In the genomic region with DNA sequence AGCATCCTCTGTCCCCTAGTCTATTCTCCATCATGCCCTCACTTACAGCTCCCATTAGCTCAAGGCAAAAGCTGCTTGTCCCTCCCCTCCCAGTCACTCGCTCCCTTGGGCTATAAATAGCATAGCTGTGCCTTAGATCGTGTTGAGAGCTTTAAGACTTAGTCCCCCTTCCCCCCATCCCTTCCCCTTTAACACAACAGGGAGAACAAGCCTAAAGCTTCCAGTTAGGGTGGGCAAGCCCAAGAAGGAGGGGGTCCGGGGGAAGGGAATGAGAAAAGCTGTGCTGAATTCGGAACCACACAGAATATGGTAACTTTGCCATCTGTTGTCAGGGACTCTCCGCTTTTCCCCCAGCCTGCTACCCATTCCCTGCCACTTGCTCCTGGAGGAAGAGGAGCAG, we compare ENCODE assay signal across 1 cellular context.
A peak's percentile ranks its signal among the peaks of the same experiment; 100 is the strongest.
TF ChIP-seq lines count a peak whose summit lies in the region.

No MANE protein-coding gene starts in this region.

TF ChIP-seq in HepG2, 621 proteins besides CTCF, POLR2A, EP300 and RAD21:
- TF ChIP-seq PCBP2 (optimal IDR thresholded peaks at IDR 0.05; ENCODE audit: low read depth, low read length, poor library complexity, severe bottlenecking): peak; percentile 77
- TF ChIP-seq, protein P1, sequence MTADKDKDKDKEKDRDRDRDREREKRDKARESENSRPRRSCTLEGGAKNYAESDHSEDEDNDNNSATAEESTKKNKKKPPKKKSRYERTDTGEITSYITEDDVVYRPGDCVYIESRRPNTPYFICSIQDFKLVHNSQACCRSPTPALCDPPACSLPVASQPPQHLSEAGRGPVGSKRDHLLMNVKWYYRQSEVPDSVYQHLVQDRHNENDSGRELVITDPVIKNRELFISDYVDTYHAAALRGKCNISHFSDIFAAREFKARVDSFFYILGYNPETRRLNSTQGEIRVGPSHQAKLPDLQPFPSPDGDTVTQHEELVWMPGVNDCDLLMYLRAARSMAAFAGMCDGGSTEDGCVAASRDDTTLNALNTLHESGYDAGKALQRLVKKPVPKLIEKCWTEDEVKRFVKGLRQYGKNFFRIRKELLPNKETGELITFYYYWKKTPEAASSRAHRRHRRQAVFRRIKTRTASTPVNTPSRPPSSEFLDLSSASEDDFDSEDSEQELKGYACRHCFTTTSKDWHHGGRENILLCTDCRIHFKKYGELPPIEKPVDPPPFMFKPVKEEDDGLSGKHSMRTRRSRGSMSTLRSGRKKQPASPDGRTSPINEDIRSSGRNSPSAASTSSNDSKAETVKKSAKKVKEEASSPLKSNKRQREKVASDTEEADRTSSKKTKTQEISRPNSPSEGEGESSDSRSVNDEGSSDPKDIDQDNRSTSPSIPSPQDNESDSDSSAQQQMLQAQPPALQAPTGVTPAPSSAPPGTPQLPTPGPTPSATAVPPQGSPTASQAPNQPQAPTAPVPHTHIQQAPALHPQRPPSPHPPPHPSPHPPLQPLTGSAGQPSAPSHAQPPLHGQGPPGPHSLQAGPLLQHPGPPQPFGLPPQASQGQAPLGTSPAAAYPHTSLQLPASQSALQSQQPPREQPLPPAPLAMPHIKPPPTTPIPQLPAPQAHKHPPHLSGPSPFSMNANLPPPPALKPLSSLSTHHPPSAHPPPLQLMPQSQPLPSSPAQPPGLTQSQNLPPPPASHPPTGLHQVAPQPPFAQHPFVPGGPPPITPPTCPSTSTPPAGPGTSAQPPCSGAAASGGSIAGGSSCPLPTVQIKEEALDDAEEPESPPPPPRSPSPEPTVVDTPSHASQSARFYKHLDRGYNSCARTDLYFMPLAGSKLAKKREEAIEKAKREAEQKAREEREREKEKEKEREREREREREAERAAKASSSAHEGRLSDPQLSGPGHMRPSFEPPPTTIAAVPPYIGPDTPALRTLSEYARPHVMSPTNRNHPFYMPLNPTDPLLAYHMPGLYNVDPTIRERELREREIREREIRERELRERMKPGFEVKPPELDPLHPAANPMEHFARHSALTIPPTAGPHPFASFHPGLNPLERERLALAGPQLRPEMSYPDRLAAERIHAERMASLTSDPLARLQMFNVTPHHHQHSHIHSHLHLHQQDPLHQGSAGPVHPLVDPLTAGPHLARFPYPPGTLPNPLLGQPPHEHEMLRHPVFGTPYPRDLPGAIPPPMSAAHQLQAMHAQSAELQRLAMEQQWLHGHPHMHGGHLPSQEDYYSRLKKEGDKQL (CRISPR knock-in tag; IDR thresholded peaks at IDR 0.05; ENCODE audit: low read depth): no peak
- TF ChIP-seq DR1 (CRISPR knock-in tag; IDR thresholded peaks at IDR 0.05): no peak
